In the genomic region with DNA sequence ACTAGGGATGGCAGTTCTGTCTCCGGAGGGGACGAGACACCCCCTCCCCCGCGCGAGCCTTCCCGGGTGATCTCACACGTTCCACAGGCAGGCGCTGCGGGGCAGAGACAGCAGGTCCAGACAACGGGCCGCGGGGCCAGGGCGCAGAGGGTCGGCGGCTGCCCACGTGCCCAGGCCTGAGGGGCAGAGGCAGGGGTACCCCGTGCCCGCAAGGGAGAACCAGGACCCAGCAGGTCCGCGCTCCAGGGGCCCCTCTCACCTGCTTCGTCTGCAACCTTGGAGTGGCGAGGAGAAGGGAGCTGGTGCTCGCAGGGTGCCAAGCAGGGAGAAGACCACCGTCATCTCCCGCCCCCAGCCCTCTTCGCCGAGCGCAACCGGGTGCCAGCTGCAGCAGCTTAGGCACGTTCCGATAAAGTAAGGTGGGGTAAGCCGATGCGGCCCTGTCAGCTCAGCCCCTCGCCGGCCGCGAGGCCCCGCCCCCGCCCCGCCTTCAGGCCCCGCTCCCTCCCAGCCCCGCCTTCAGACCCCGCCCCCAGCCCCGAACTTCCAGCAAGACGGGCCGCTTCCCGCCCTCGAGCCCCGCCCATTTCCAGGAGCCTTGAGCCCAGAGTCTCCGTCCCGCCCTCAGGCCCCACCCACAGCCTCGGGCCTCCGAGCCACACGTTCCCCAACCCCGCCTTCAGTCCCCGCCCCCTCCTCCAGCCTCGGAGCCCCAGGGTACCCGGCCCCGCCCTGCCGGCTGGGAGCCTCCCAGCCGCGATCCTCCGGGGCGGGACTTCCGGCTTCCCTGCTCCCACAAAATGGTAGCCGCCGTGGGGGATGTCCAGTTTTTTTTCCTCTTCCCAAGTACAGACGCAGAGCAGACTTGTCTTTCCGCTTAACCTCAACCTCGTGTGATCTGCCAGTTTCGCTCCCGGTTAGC, we compare ENCODE assay signal across 8 cellular contexts. TPM values are rescaled to one million over a fixed set of nuclear protein-coding genes. Genes with fewer than 3 reads are reported as not detected.
A peak's percentile ranks its signal among the peaks of the same experiment; 100 is the strongest.
DNase-seq lines count a peak whose midpoint lies in the region; ATAC-seq and TF ChIP-seq lines count a peak whose summit lies in the region.

A gene with protein sequence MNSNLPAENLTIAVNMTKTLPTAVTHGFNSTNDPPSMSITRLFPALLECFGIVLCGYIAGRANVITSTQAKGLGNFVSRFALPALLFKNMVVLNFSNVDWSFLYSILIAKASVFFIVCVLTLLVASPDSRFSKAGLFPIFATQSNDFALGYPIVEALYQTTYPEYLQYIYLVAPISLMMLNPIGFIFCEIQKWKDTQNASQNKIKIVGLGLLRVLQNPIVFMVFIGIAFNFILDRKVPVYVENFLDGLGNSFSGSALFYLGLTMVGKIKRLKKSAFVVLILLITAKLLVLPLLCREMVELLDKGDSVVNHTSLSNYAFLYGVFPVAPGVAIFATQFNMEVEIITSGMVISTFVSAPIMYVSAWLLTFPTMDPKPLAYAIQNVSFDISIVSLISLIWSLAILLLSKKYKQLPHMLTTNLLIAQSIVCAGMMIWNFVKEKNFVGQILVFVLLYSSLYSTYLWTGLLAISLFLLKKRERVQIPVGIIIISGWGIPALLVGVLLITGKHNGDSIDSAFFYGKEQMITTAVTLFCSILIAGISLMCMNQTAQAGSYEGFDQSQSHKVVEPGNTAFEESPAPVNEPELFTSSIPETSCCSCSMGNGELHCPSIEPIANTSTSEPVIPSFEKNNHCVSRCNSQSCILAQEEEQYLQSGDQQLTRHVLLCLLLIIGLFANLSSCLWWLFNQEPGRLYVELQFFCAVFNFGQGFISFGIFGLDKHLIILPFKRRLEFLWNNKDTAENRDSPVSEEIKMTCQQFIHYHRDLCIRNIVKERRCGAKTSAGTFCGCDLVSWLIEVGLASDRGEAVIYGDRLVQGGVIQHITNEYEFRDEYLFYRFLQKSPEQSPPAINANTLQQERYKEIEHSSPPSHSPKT (minus strand): TSS at position 416 of the 922 bp plus-strand sequence. CDS start 5,073 bp downstream, outside the sequence.

- peak within 1 kb of the TSS; percentile 83 for H2AK5ac ChIP-seq in mesenchymal stem cell (ENCODE audit: low read length, severe bottlenecking)

- H3K23ac ChIP-seq in mesenchymal stem cell (ENCODE audit: low read length in 2 of 2): peak within 1 kb of the TSS in 1 of 2 experiments; percentile 83

- H3K36me3 ChIP-seq in mesenchymal stem cell (ENCODE audit: control insufficient read depth in 1 of 2, insufficient read depth in 2 of 2, low read depth in 1 of 2, low read length in 2 of 2): peaks cover 0 to 3% of the 10 kb centered on the region in 2 experiments

- H3K9me3 Mint-ChIP-seq in effector memory CD8-positive, alpha-beta T cell: peaks cover 0 to 5% of the 10 kb centered on the region in 2 donors

- H2BK5ac ChIP-seq in mesenchymal stem cell (ENCODE audit: low read depth, low read length, poor library complexity, severe bottlenecking): no peak within 1 kb of the TSS

- H2AFZ ChIP-seq in mesenchymal stem cell (ENCODE audit: low read depth, low read length): peak within 1 kb of the TSS; percentile 95

- no peaks in the 10 kb centered on the region for H3K27me3 Mint-ChIP-seq in effector memory CD8-positive, alpha-beta T cell

- H3K4me2 ChIP-seq in mesenchymal stem cell (ENCODE audit: low read length, poor library complexity, severe bottlenecking): peak within 1 kb of the TSS; percentile 100

- under 1% methylated on average over 56 of the region's 72 CpGs for WGBS in mesenchymal stem cell

- peak within 1 kb of the TSS; percentile 80 to 96 for H3K4me3 ChIP-seq in mesenchymal stem cell (ENCODE audit: insufficient read depth in 1 of 2, low read depth in 1 of 2, low read length in 2 of 2)

- H3K4ac ChIP-seq in mesenchymal stem cell (ENCODE audit: low read depth in 1 of 2, low read length in 2 of 2): peak within 1 kb of the TSS; percentile 75 to 88

- H3K14ac ChIP-seq in mesenchymal stem cell (ENCODE audit: low read length in 2 of 2): peak within 1 kb of the TSS in 1 of 2 experiments; percentile 59

- TF ChIP-seq CTCF in GM20000 (IDR thresholded peaks at IDR 0.05; ENCODE audit: extremely low read depth, missing control alignments): no peak

- H3K18ac ChIP-seq in mesenchymal stem cell (ENCODE audit: low read depth in 1 of 2, low read length in 2 of 2): peak within 1 kb of the TSS; percentile 82 to 86

- peaks cover 19% of the 10 kb centered on the region for H3K36me3 Mint-ChIP-seq in effector memory CD8-positive, alpha-beta T cell (ENCODE audit: insufficient read depth)

- H4K8ac ChIP-seq in mesenchymal stem cell (ENCODE audit: low read length): peak within 1 kb of the TSS; percentile 99

- H3K9me3 ChIP-seq in mesenchymal stem cell (ENCODE audit: control insufficient read depth, low read length): no peaks in the 10 kb centered on the region

- H3K27me3 ChIP-seq in mesenchymal stem cell (ENCODE audit: control insufficient read depth in 1 of 2, insufficient read depth in 1 of 2, low read length in 2 of 2): no peaks in the 10 kb centered on the region

- peak within 1 kb of the TSS; percentile 88 to 95 for H3K27ac Mint-ChIP-seq in effector memory CD8-positive, alpha-beta T cell

- peak within 1 kb of the TSS in 1 of 2 experiments; percentile 31 for H2BK12ac ChIP-seq in mesenchymal stem cell (ENCODE audit: low read length in 2 of 2)

- H3K9ac ChIP-seq in mesenchymal stem cell (ENCODE audit: low read length): peak within 1 kb of the TSS; percentile 90

- H2BK15ac ChIP-seq in mesenchymal stem cell (ENCODE audit: low read depth, poor library complexity, severe bottlenecking): no peak within 1 kb of the TSS

- H3K79me1 ChIP-seq in mesenchymal stem cell (replicated peaks; ENCODE audit: low read length, poor library complexity, severe bottlenecking): peaks cover 12% of the 10 kb centered on the region

- H3K4me3 Mint-ChIP-seq in effector memory CD8-positive, alpha-beta T cell: peak within 1 kb of the TSS; percentile 93 to 97

- peak; percentile 97 for DNase-seq in COLO829 (ENCODE audit: low spot score)
- DNase-seq in GM20000 (ENCODE audit: low spot score): peak; percentile 97
- peak; percentile 96 for DNase-seq in HT-29 (ENCODE audit: low spot score)
- DNase-seq in NOMO-1 (lab: John Stamatoyannopoulos, UW; ENCODE audit: unreplicated experiment in 2 of 2): peak; percentile 89 to 96
- DNase-seq in activated CD8-positive, alpha-beta memory T cell treated with anti-CD3 and anti-CD28 coated beads for 4 hours (ENCODE audit: low read depth in 2 of 2): peak; percentile 96 to 97
- DNase-seq in effector memory CD8-positive, alpha-beta T cell: peak; percentile 59 to 68 (median 66)
- peak; percentile 97 for DNase-seq in mesenchymal stem cell
- DNase-seq in stimulated activated CD8-positive, alpha-beta memory T cell treated with anti-CD3 and anti-CD28 coated beads, Interleukin-12 subunit alpha, Interleukin-12 subunit beta, amount 100 ng/mL, for 24 hours (ENCODE audit: extremely low read depth): peak; percentile 100

- peak; percentile 73 for ATAC-seq in effector memory CD8-positive, alpha-beta T cell (replicated peaks)

- H2BK120ac ChIP-seq in mesenchymal stem cell (ENCODE audit: low read depth, low read length): peak within 1 kb of the TSS; percentile 89

- H3K27ac ChIP-seq in mesenchymal stem cell (ENCODE audit: low read length, poor library complexity, severe bottlenecking): peak within 1 kb of the TSS; percentile 87

- H3K4me1 ChIP-seq in mesenchymal stem cell (ENCODE audit: control insufficient read depth, insufficient read depth, low read depth, low read length): peaks cover 8% of the 10 kb centered on the region

- peaks cover 39 to 50% of the 10 kb centered on the region in 2 donors for H3K4me1 Mint-ChIP-seq in effector memory CD8-positive, alpha-beta T cell (ENCODE audit: low read depth in 2 of 2)

- H4K91ac ChIP-seq in mesenchymal stem cell (ENCODE audit: low read length): no peak within 1 kb of the TSS

RNA-seq across cellular contexts. Expression of the gene that starts here (rescaled TPM):
- total RNA-seq in HT-29 (2014; rRNA removed; shearing (Covaris generic)): not detected in 2 replicates
- polyA plus RNA-seq in mesenchymal stem cell (2013, experiment 1 of 2): 4.6 TPM
- 4.9 TPM for polyA plus RNA-seq in mesenchymal stem cell (2013, experiment 2 of 2)

Comparison
In these comparisons a context has a peak if more than half of its experiments do, and no peak if none do; other contexts are left out.
1. Peak in every context shown above with its lines: DNase-seq, ATAC-seq, H3K4me3 ChIP-seq and H3K27ac ChIP-seq.
2. Peak in DNase-seq in HT-29; RNA of the gene not detected or under 1 TPM.